Comparison of ENCODE assay signal across 8 cellular contexts in the genomic region with DNA sequence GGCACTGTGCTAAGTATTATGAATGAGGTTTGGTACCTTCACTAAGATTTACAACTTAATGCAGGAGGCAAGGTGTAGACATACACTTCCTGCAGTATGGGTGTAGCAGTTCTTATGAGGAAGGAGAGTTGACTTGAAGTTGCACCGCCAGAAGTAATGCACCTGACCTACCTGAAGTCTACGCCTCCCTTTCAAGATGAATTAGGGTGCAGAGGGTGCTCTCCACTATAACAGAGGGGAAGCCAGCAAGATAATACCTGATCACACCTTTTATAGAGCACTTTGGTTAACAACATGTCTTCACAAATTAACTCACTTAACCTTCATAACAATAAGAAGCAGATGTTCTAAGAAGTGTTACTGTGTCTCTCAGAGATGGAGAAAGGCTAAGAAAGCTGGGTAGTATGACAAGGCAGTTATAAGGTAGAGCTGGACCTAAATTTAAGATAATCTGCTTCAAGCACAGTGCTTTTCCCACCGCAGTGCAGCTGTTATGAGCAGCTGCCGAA. TPM values are rescaled to one million over a fixed set of nuclear protein-coding genes. Genes with fewer than 3 reads are reported as not detected.
A peak's percentile ranks its signal among the peaks of the same experiment; 100 is the strongest.
DNase-seq lines count a peak whose midpoint lies in the region; ATAC-seq and TF ChIP-seq lines count a peak whose summit lies in the region.

No MANE protein-coding gene starts in this region.

- peaks cover 22% of the 10 kb centered on the region for H3K36me3 Mint-ChIP-seq in activated naive CD4-positive, alpha-beta T cell treated with anti-CD3 and anti-CD28 coated beads, Interleukin-2, amount 10 ng/mL, durations not matched to agents 7 days and 5 days

- H3K4me1 ChIP-seq in ascending aorta (peaks cover 4 to 19% of the 10 kb centered on the region in 2 donors), right lobe of liver (peaks cover 0 to 25% (median 6%) of the 10 kb centered on the region in 4 donors), tibial nerve (peaks cover 9 to 30% (median 13%) of the 10 kb centered on the region in 4 donors)

- H3K9me3 ChIP-seq in ascending aorta (no peaks in the 10 kb centered on the region), right lobe of liver (no peaks in the 10 kb centered on the region), tibial nerve (no peaks in the 10 kb centered on the region)

- H3K4me3 ChIP-seq in ascending aorta, result peak overlapping the region; percentile 73 to 96
- H3K4me3 ChIP-seq in right lobe of liver, result peak overlapping the region; percentile 60 to 80 (median 76)
- peak overlapping the region; percentile 69 to 99 (median 90) for H3K4me3 ChIP-seq in tibial nerve

- TF ChIP-seq POLR2A in right lobe of liver (IDR thresholded peaks at IDR 0.05) (no peak), tibial nerve (IDR thresholded peaks at IDR 0.05) (no peak)

- no peak for TF ChIP-seq EP300 in tibial nerve (IDR thresholded peaks at IDR 0.05)

- H3K4me3 Mint-ChIP-seq in activated naive CD4-positive, alpha-beta T cell treated with anti-CD3 and anti-CD28 coated beads, Interleukin-2, amount 10 ng/mL, durations not matched to agents 7 days and 5 days, result peak overlapping the region; percentile 100

- H3K27ac Mint-ChIP-seq in activated naive CD4-positive, alpha-beta T cell treated with anti-CD3 and anti-CD28 coated beads, Interleukin-2, amount 10 ng/mL, durations not matched to agents 7 days and 5 days, result peak overlapping the region; percentile 99

- H3K36me3 ChIP-seq in ascending aorta, result no peaks in the 10 kb centered on the region
- H3K36me3 ChIP-seq in right lobe of liver, result no peaks in the 10 kb centered on the region
- H3K36me3 ChIP-seq in tibial nerve, result no peaks in the 10 kb centered on the region

- no peak for ATAC-seq in right lobe of liver
- ATAC-seq in GM21515 (IDR thresholded peaks at IDR 0.05; ENCODE audit: unreplicated experiment), result no peak

- H3K9me3 Mint-ChIP-seq in activated naive CD4-positive, alpha-beta T cell treated with anti-CD3 and anti-CD28 coated beads, Interleukin-2, amount 10 ng/mL, durations not matched to agents 7 days and 5 days, result no peaks in the 10 kb centered on the region

- CTCF ChIA-PET in activated naive CD4-positive, alpha-beta T cell treated with anti-CD3 and anti-CD28 coated beads, Interleukin-2, amount 10 ng/mL, durations not matched to agents 7 days and 5 days (lab: Charles Lee), result interaction anchor here (0.9 to 1.9 kb wide), 5 partner anchors 10 to 675 kb away, joined by 3 to 6 read pairs (median 3); no protein-coding TSS in a partner anchor

- DNase-seq in activated naive CD4-positive, alpha-beta T cell treated with anti-CD3 and anti-CD28 coated beads, Interleukin-2, amount 10 ng/mL, durations not matched to agents 7 days and 5 days, result no peak
- DNase-seq in activated naive CD4-positive, alpha-beta T cell (lab: John Stamatoyannopoulos, UW), result no peak
- DNase-seq in ascending aorta (ENCODE audit: low spot score in 2 of 2), result no peak
- DNase-seq in right lobe of liver, result no peak
- DNase-seq in tibial nerve (ENCODE audit: low spot score in 2 of 2), result no peak
- no peak for DNase-seq in AG08395 (ENCODE audit: low spot score)
- DNase-seq in activated CD4-positive, alpha-beta T cell treated with anti-CD3 and anti-CD28 coated beads for 4 hours, result no peak

- intact Hi-C loops in ascending aorta (cut with DNase I), result loop anchor here (1.0 to 10.0 kb wide), 4 partner anchors 241 to 1030 kb away; a partner anchor contains a TSS
- intact Hi-C loops in right lobe of liver (cut with DNase I), result no loop called here

- H3K27ac ChIP-seq in ascending aorta, result peak overlapping the region; percentile 91 to 93
- H3K27ac ChIP-seq in right lobe of liver, result peak overlapping the region; percentile 32 to 43 (median 41)
- H3K27ac ChIP-seq in tibial nerve, result peak overlapping the region in 3 of 4 donors; percentile 88 to 90 (median 90)

- TF ChIP-seq CTCF in ascending aorta (IDR thresholded peaks at IDR 0.05) (no peak), right lobe of liver (IDR thresholded peaks at IDR 0.05) (no peak), tibial nerve (IDR thresholded peaks at IDR 0.05) (no peak)

- H3K27me3 Mint-ChIP-seq in activated naive CD4-positive, alpha-beta T cell treated with anti-CD3 and anti-CD28 coated beads, Interleukin-2, amount 10 ng/mL, durations not matched to agents 7 days and 5 days, result peaks cover 10% of the 10 kb centered on the region

- peaks cover 41% of the 10 kb centered on the region for H3K4me1 Mint-ChIP-seq in activated naive CD4-positive, alpha-beta T cell treated with anti-CD3 and anti-CD28 coated beads, Interleukin-2, amount 10 ng/mL, durations not matched to agents 7 days and 5 days

- WGBS in right lobe of liver (ENCODE audit: insufficient coverage, low coverage, low lambda C conversion rate, missing lambda C conversion rate), result 50% methylated on average over 4 of the region's 4 CpGs
- WGBS in tibial nerve, 2 donors, result 46 to 50% methylated on average over 4 of the region's 4 CpGs

- no peaks in the 10 kb centered on the region for H3K27me3 ChIP-seq in ascending aorta
- H3K27me3 ChIP-seq in right lobe of liver, result no peaks in the 10 kb centered on the region
- no peaks in the 10 kb centered on the region for H3K27me3 ChIP-seq in tibial nerve

RNA-seq across cellular contexts. Expression of a gene that starts 0.6 kb away (rescaled TPM):
- 8.3 TPM for total RNA-seq in ascending aorta
- 10 to 100 TPM; 25.6 to 66.1 (median 53.3) TPM for total RNA-seq in right lobe of liver
- 10 to 100 TPM; 20.7 to 33.3 (median 23.2) TPM for total RNA-seq in tibial nerve

Comparison
In these comparisons a context has a peak if more than half of its experiments do, and no peak if none do; other contexts are left out.
1. H3K27ac ChIP-seq: peak in every context shown above with its lines; median percentile 92 in ascending aorta; 90 in tibial nerve; 41 in right lobe of liver.